In the genomic region with DNA sequence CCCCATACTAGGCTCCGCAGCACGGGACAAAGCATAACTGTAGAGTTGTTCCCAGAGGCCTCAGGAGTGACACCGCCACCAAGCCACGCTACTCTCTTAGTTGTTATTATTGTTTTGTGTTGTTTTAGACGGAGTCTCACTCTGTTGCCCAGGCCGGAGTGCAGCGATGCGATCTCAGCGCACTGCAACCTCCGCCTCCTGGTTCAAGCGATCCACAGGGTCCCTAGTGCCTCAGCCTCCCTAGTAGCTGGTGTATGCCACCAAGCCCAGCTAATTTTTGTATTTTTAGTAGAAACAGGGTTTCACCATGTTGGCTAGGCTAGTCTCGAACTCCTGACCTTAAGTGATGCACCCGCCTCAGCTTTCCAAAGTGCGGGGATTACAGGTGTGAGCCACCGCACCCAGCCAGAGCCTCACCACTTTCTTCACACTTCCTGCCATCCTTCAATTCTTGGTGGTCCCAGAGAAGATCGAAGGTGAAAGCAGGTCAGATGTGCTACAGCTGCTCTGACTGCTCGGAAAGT, we compare ENCODE assay signal across 8 cellular contexts. TPM values are rescaled to one million over a fixed set of nuclear protein-coding genes. Genes with fewer than 3 reads are reported as not detected.
A peak's percentile ranks its signal among the peaks of the same experiment; 100 is the strongest.
DNase-seq lines count a peak whose midpoint lies in the region; ATAC-seq and TF ChIP-seq lines count a peak whose summit lies in the region.

No MANE protein-coding gene starts in this region.

- TF ChIP-seq CTCF in AG04450 (IDR thresholded peaks at IDR 0.05; ENCODE audit: low read depth, low read length), result no peak
- no peak for TF ChIP-seq CTCF in LNCaP clone FGC (IDR thresholded peaks at IDR 0.05; ENCODE audit: control insufficient read depth, extremely low read depth, insufficient read depth)
- no peak for TF ChIP-seq CTCF in dorsolateral prefrontal cortex (IDR thresholded peaks at IDR 0.05 in 54 of 56, conservative IDR thresholded peaks at IDR 0.05 in 2 of 56; ENCODE audit: low read depth in 1 of 56, partially characterized antibody in 56 of 56)

- no peaks in the 10 kb centered on the region for H3K27me3 Mint-ChIP-seq in naive thymus-derived CD8-positive, alpha-beta T cell

- no peaks in the 10 kb centered on the region for H3K27me3 ChIP-seq in AG04450 (ENCODE audit: control insufficient read depth, insufficient read depth, low read length)
- no peaks in the 10 kb centered on the region for H3K27me3 ChIP-seq in dorsolateral prefrontal cortex

- H3K9me3 ChIP-seq in AG04450 (ENCODE audit: control insufficient read depth, insufficient read depth, low read length), result no peaks in the 10 kb centered on the region

- peaks cover 0 to 21% (median under 1%) of the 10 kb centered on the region in 3 donors for H3K36me3 Mint-ChIP-seq in naive thymus-derived CD8-positive, alpha-beta T cell

- peak overlapping the region; percentile 97 for H3K4me3 ChIP-seq in AG04450 (ENCODE audit: low read depth, low read length)
- H3K4me3 ChIP-seq in LNCaP clone FGC (ENCODE audit: low read depth, low read length), result peak overlapping the region; percentile 90
- H3K4me3 ChIP-seq in dorsolateral prefrontal cortex, result peak overlapping the region; percentile 66 to 100 (median 92)

- no peak for ATAC-seq in naive thymus-derived CD8-positive, alpha-beta T cell
- ATAC-seq in HG02588 (IDR thresholded peaks at IDR 0.05; ENCODE audit: unreplicated experiment) (no peak), GM18502 (IDR thresholded peaks at IDR 0.05; ENCODE audit: poor library complexity, unreplicated experiment) (no peak)

- POLR2A ChIA-PET in AG04450 (lab: Yijun Ruan, JAX), result interaction anchor here (0.6 to 3.7 kb wide), 4 partner anchors 11 to 691 kb away, joined by 3 to 21 read pairs (median 5); a partner anchor contains a TSS
- POLR2A ChIA-PET in naive thymus-derived CD8-positive, alpha-beta T cell (lab: Charles Lee), result interaction anchor here (0.6 to 5.8 kb wide), 20 partner anchors 9 to 513 kb away, joined by 3 to 85 read pairs (median 8); a partner anchor contains a TSS

- peak overlapping the region; percentile 92 to 98 (median 96) for H3K27ac Mint-ChIP-seq in naive thymus-derived CD8-positive, alpha-beta T cell

- peaks cover 7 to 37% (median 19%) of the 10 kb centered on the region in 4 donors for H3K4me1 Mint-ChIP-seq in naive thymus-derived CD8-positive, alpha-beta T cell

- CTCF ChIA-PET in AG04450 (lab: Charles Lee), result interaction anchor here (0.6 to 1.4 kb wide), 3 partner anchors 10 to 193 kb away, joined by 3 to 4 read pairs (median 4); no protein-coding TSS in a partner anchor

- intact Hi-C loops in dorsolateral prefrontal cortex (cut with DNase I), result no loop called here

- H3K9me3 Mint-ChIP-seq in naive thymus-derived CD8-positive, alpha-beta T cell, result no peaks in the 10 kb centered on the region

- peak overlapping the region; percentile 92 to 99 (median 98) for H3K4me3 Mint-ChIP-seq in naive thymus-derived CD8-positive, alpha-beta T cell

- H3K27ac ChIP-seq in AG04450 (ENCODE audit: low read depth, low read length) (peak overlapping the region; percentile 97), dorsolateral prefrontal cortex (peak overlapping the region in 58 of 59 donors; percentile 24 to 97 (median 90))

- DNase-seq in AG04450 (ENCODE audit: low read depth, low spot score) (no peak), LNCaP clone FGC (ENCODE audit: low read depth) (no peak), dorsolateral prefrontal cortex (no peak), SKM-1 (lab: John Stamatoyannopoulos, UW; ENCODE audit: unreplicated experiment) (no peak), middle frontal gyrus (ENCODE audit: extremely low spot score, low spot score) (no peak)
- DNase-seq in naive thymus-derived CD8-positive, alpha-beta T cell, result no peak

RNA-seq across cellular contexts. Expression of a gene that starts 11.8 kb away (rescaled TPM):
- 45.0 and 48.5 TPM in 2 replicates for polyA plus RNA-seq in AG04450 (2011; rRNA removed)
- 26.1 and 28.7 TPM in 2 replicates for polyA minus RNA-seq in AG04450 (2011; rRNA and poly(A)+ RNA removed)
- 10 to 100 TPM; 50.3 to 97.8 (median 77.4) TPM for total RNA-seq in dorsolateral prefrontal cortex
- total RNA-seq in naive thymus-derived CD8-positive, alpha-beta T cell, result 100 to 1,000 TPM; 113 to 135 TPM
- polyA plus RNA-seq in naive thymus-derived CD8-positive, alpha-beta T cell, result 10 to 100 TPM; 65.3 to 87.9 (median 67.4) TPM

RNA-seq across cellular contexts. Expression of a gene that starts 24.6 kb away (rescaled TPM):
- polyA plus RNA-seq in AG04450 (2011; rRNA removed), result not detected in 2 replicates
- polyA minus RNA-seq in AG04450 (2011; rRNA and poly(A)+ RNA removed), result not detected in 2 replicates
- total RNA-seq in dorsolateral prefrontal cortex, result 1 to 10 TPM in 5 of 120 experiments, under 1 TPM in 8, not detected in 107; 0.40 to 2.0 (median 0.81) TPM
- total RNA-seq in naive thymus-derived CD8-positive, alpha-beta T cell, result not detected
- polyA plus RNA-seq in naive thymus-derived CD8-positive, alpha-beta T cell, result not detected

RNA-seq across cellular contexts. Expression of a gene that starts 38.0 kb away (rescaled TPM):
- 38.4 and 39.2 TPM in 2 replicates for polyA plus RNA-seq in AG04450 (2011; rRNA removed)
- polyA minus RNA-seq in AG04450 (2011; rRNA and poly(A)+ RNA removed), result 26.7 and 31.5 TPM in 2 replicates
- total RNA-seq in dorsolateral prefrontal cortex, result 10 to 100 TPM; 33.3 to 56.8 (median 43.9) TPM
- 100 to 1,000 TPM; 102 to 103 TPM for total RNA-seq in naive thymus-derived CD8-positive, alpha-beta T cell
- 100 to 1,000 TPM in 2 of 3 donors, 10 to 100 TPM in 1; 90.3 to 158 (median 124) TPM for polyA plus RNA-seq in naive thymus-derived CD8-positive, alpha-beta T cell
